8 cellular contexts compared by ENCODE assay signal in the genomic region with DNA sequence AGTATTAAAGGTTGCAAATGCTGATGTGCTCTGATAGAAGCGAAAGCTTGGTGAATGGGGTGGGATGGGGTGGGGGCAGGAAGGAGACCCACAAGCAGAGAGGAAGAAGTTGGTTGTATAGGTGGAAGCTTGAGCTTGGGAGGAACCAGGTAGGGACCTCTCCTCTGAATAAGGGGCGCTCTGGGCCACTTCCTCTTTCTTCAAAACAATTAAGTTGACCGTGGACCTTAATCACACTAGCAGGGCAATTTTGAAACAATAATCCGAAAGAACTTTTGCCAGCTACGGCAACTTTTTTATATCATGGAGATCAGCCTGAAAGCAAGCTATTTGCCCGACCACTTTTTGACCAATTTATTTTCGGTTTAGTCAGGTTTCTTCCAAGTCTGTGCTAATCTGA. TPM values are rescaled to one million over a fixed set of nuclear protein-coding genes. Genes with fewer than 3 reads are reported as not detected.
DNase-seq lines count a peak whose midpoint lies in the region; ATAC-seq, FAIRE-seq and TF ChIP-seq lines count a peak whose summit lies in the region.

No MANE protein-coding gene starts in this region.

- dilution Hi-C loops in keratinocyte (cut with MboI; ENCODE audit: extremely low pct_ligation_motif_present, low sequenced_read_pairs): no loop called here

- TF ChIP-seq EP300 in stomach (IDR thresholded peaks at IDR 0.05): no peak

- H3K4me3 Mint-ChIP-seq in activated CD4-positive, alpha-beta T cell treated with anti-CD3 and anti-CD28 coated beads for 36 hours: peak overlapping the region; percentile 85
- peak overlapping the region; percentile 90 for H3K4me3 Mint-ChIP-seq in WTC11

- WGBS in stomach, 5 donors: 38 to 48% (median 43%) methylated on average over 7 of the region's 7 CpGs
- 45 to 51% methylated on average over 7 of the region's 7 CpGs for WGBS in pancreas, 2 donors

- H3K9me3 ChIP-seq in keratinocyte (ENCODE audit: control insufficient read depth, low read depth, low read length): no peaks in the 10 kb centered on the region
- H3K9me3 ChIP-seq in stomach: no peaks in the 10 kb centered on the region
- no peaks in the 10 kb centered on the region for H3K9me3 ChIP-seq in pancreas

- no peaks in the 10 kb centered on the region for H3K9me1 ChIP-seq in keratinocyte (ENCODE audit: control insufficient read depth, extremely low read depth, insufficient read depth, low read length)

- no peaks in the 10 kb centered on the region for H4K20me1 ChIP-seq in keratinocyte (ENCODE audit: control insufficient read depth, extremely low read depth, insufficient read depth, low read length)

- H3K9me3 Mint-ChIP-seq in activated CD4-positive, alpha-beta T cell treated with anti-CD3 and anti-CD28 coated beads for 36 hours (ENCODE audit: low read depth): no peaks in the 10 kb centered on the region
- H3K9me3 Mint-ChIP-seq in WTC11: no peaks in the 10 kb centered on the region

- peaks cover 27% of the 10 kb centered on the region for H3K79me2 ChIP-seq in keratinocyte (ENCODE audit: control insufficient read depth, insufficient read depth, low read length)

- H3K27me3 Mint-ChIP-seq in activated CD4-positive, alpha-beta T cell treated with anti-CD3 and anti-CD28 coated beads for 36 hours: no peaks in the 10 kb centered on the region
- no peaks in the 10 kb centered on the region for H3K27me3 Mint-ChIP-seq in WTC11 (ENCODE audit: low read depth)

- H3K4me1 Mint-ChIP-seq in activated CD4-positive, alpha-beta T cell treated with anti-CD3 and anti-CD28 coated beads for 36 hours: peaks cover 22% of the 10 kb centered on the region
- peaks cover 23% of the 10 kb centered on the region for H3K4me1 Mint-ChIP-seq in WTC11

- H3K4me1 ChIP-seq in keratinocyte (ENCODE audit: control insufficient read depth, extremely low read depth, insufficient read depth, low read length) (peaks cover 14% of the 10 kb centered on the region), stomach (peaks cover 9 to 26% (median 18%) of the 10 kb centered on the region in 4 donors), pancreas (peaks cover 4 to 12% (median 10%) of the 10 kb centered on the region in 3 donors)

- H3K27ac ChIP-seq in keratinocyte (ENCODE audit: control insufficient read depth, insufficient read depth, low read length) (no peak overlapping the region), stomach (peak overlapping the region in 4 of 5 donors; percentile 99 to 100 (median 100)), pancreas (peak overlapping the region in 2 of 4 donors; percentile 100)

- intact Hi-C loops in activated CD4-positive, alpha-beta T cell treated with anti-CD3 and anti-CD28 coated beads for 36 hours (cut with DNase I, micrococcal nuclease): loop anchor here (5.0 to 10.0 kb wide), 7 partner anchors 292 to 1983 kb away; a partner anchor contains a TSS
- intact Hi-C loops in stomach (cut with DNase I; ENCODE audit: low total_unique reads): loop anchor here (10.0 kb wide), 1 partner anchor 100 kb away; a partner anchor contains a TSS
- intact Hi-C loops in pancreas (cut with DNase I): loop anchor here in 2 of 3 donors (5.0 to 10.0 kb wide), 2 partner anchors 97 to 100 kb away; a partner anchor contains a TSS

- no peak for TF ChIP-seq POLR2A in stomach (IDR thresholded peaks at IDR 0.05)

- H3K27me3 ChIP-seq in keratinocyte (ENCODE audit: control insufficient read depth, extremely low read depth, insufficient read depth, low read length) (no peaks in the 10 kb centered on the region), stomach (no peaks in the 10 kb centered on the region), pancreas (no peaks in the 10 kb centered on the region)

- peaks cover 12% of the 10 kb centered on the region for H3K36me3 Mint-ChIP-seq in activated CD4-positive, alpha-beta T cell treated with anti-CD3 and anti-CD28 coated beads for 36 hours (ENCODE audit: low read depth)
- no peaks in the 10 kb centered on the region; the same call in 1 of the 2 replicates for H3K36me3 Mint-ChIP-seq in WTC11

- POLR2A ChIA-PET in activated CD4-positive, alpha-beta T cell treated with anti-CD3 and anti-CD28 coated beads for 36 hours (lab: Charles Lee): interaction anchor here (2.0 to 2.8 kb wide), 2 partner anchors 97 to 199 kb away, joined by 14 to 17 read pairs; a partner anchor contains a TSS
- POLR2A ChIA-PET in WTC11 (lab: Charles Lee): interaction anchor here (2.5 to 2.8 kb wide), 2 partner anchors 97 to 106 kb away, joined by 13 to 15 read pairs; a partner anchor contains a TSS

- CTCF ChIA-PET in activated CD4-positive, alpha-beta T cell treated with anti-CD3 and anti-CD28 coated beads for 36 hours (lab: Charles Lee): interaction anchor here (1.1 to 1.3 kb wide), 2 partner anchors 98 to 199 kb away, joined by 3 to 5 read pairs; no protein-coding TSS in a partner anchor
- CTCF ChIA-PET in WTC11 (lab: Charles Lee): interaction anchor here (1.1 to 1.3 kb wide), 2 partner anchors 97 to 198 kb away, joined by 3 to 4 read pairs; no protein-coding TSS in a partner anchor

- FAIRE-seq in keratinocyte (lab: Jason Lieb, UNC) (no peak), pancreas (lab: Jason Lieb, UNC) (no peak)

- no peak overlapping the region for H2AFZ ChIP-seq in keratinocyte (ENCODE audit: control insufficient read depth, low read length)

- H3K4me3 ChIP-seq in keratinocyte (ENCODE audit: control insufficient read depth in 2 of 3, extremely low read depth in 1 of 3, insufficient read depth in 2 of 3, low read depth in 1 of 3, low read length in 3 of 3): no peak overlapping the region
- peak overlapping the region in 1 of 4 donors; percentile 63 for H3K4me3 ChIP-seq in stomach
- peak overlapping the region in 1 of 4 donors; percentile 68 for H3K4me3 ChIP-seq in pancreas

- no peak overlapping the region for H3K9ac ChIP-seq in keratinocyte (ENCODE audit: control insufficient read depth, extremely low read depth, insufficient read depth, low read length)

- no peak for ATAC-seq in activated CD4-positive, alpha-beta T cell treated with anti-CD3 and anti-CD28 coated beads for 36 hours
- ATAC-seq in WTC11: no peak
- ATAC-seq in pancreas: no peak

- no peak for DNase-seq in activated CD4-positive, alpha-beta T cell treated with anti-CD3 and anti-CD28 coated beads for 36 hours
- DNase-seq in activated CD4-positive, alpha-beta T cell treated with anti-CD3 and anti-CD28 coated beads for 48 hours: no peak
- DNase-seq in WTC11 (ENCODE audit: low spot score) (no peak), keratinocyte (ENCODE audit: low read depth, low spot score) (no peak), stomach (no peak), pancreas (no peak), NCI-H2196 (lab: John Stamatoyannopoulos, UW; ENCODE audit: unreplicated experiment) (no peak), GM19238 (ENCODE audit: insufficient read length, low spot score) (no peak)

- H3K27ac Mint-ChIP-seq in activated CD4-positive, alpha-beta T cell treated with anti-CD3 and anti-CD28 coated beads for 36 hours: peak overlapping the region; percentile 98
- H3K27ac Mint-ChIP-seq in WTC11: peak overlapping the region; percentile 99

- no peaks in the 10 kb centered on the region for H3K36me3 ChIP-seq in keratinocyte (ENCODE audit: control insufficient read depth in 2 of 2, extremely low read depth in 1 of 2, insufficient read depth in 2 of 2, low read length in 2 of 2)
- no peaks in the 10 kb centered on the region for H3K36me3 ChIP-seq in stomach
- no peaks in the 10 kb centered on the region for H3K36me3 ChIP-seq in pancreas

- no peak for TF ChIP-seq CTCF in WTC11 (IDR thresholded peaks at IDR 0.05)
- no peak for TF ChIP-seq CTCF in keratinocyte (optimal IDR thresholded peaks at IDR 0.05 in 1 of 3, IDR thresholded peaks at IDR 0.05 in 1 of 3, conservative IDR thresholded peaks at IDR 0.05 in 1 of 3; ENCODE audit: extremely low read depth in 1 of 3, insufficient read depth in 2 of 3, low read length in 3 of 3)
- TF ChIP-seq CTCF in stomach (IDR thresholded peaks at IDR 0.05): no peak
- TF ChIP-seq CTCF in pancreas (IDR thresholded peaks at IDR 0.05): no peak

- peak overlapping the region; percentile 92 for H3K4me2 ChIP-seq in keratinocyte (ENCODE audit: control insufficient read depth, extremely low read depth, insufficient read depth, low read depth, low read length)

TF ChIP-seq in WTC11, 78 proteins besides CTCF, POLR2A, EP300 and RAD21:
- TF ChIP-seq IRF2 (CRISPR knock-in tag; IDR thresholded peaks at IDR 0.05; ENCODE audit: borderline replicate concordance, low read depth): no peak
- TF ChIP-seq NR1H2 (CRISPR knock-in tag; IDR thresholded peaks at IDR 0.05): no peak

RNA-seq across cellular contexts. Expression of a gene that starts 1.9 kb away (rescaled TPM):
- total RNA-seq in activated CD4-positive, alpha-beta T cell treated with anti-CD3 and anti-CD28 coated beads for 36 hours: 10 to 100 TPM; 51.1 to 76.9 TPM
- 54.6 to 56.5 TPM (median 54.8 TPM) in 3 replicates for total RNA-seq in WTC11 (2021)
- 25.3 to 31.1 TPM (median 30.5 TPM) in 3 replicates for polyA plus RNA-seq in keratinocyte
- polyA plus RNA-seq in keratinocyte (2011; ENCODE audit: low read depth): 22.5 TPM
- 13.7 and 20.2 TPM in 2 replicates for polyA plus RNA-seq in keratinocyte (2011; cell fraction: cytosol; rRNA removed)
- polyA plus RNA-seq in keratinocyte (2011; cell fraction: nucleus; rRNA removed): 59.4 and 61.5 TPM in 2 replicates
- 13.5 and 17.6 TPM in 2 replicates for polyA plus RNA-seq in keratinocyte (2012; ENCODE audit: low replicate concordance)
- 74.5 to 95.9 TPM (median 91.2 TPM) in 3 replicates for polyA minus RNA-seq in keratinocyte
- polyA minus RNA-seq in keratinocyte (2011; cell fraction: cytosol; rRNA and poly(A)+ RNA removed): 24.9 TPM
- polyA minus RNA-seq in keratinocyte (2011; cell fraction: nucleus; rRNA and poly(A)+ RNA removed): 49.5 and 82.0 TPM in 2 replicates
- total RNA-seq in stomach: 100 to 1,000 TPM in 2 of 5 donors, 10 to 100 TPM in 3; 58.3 to 124 (median 99.4) TPM
- 10 to 100 TPM; 10.1 to 19.0 (median 16.3) TPM for polyA plus RNA-seq in stomach
- 10 to 100 TPM; 20.4 to 37.9 (median 23.2) TPM for total RNA-seq in pancreas
- 10 to 100 TPM; 10.4 to 15.5 TPM for polyA plus RNA-seq in pancreas
